Comparison of ENCODE assay signal across 10 cellular contexts in the genomic region with DNA sequence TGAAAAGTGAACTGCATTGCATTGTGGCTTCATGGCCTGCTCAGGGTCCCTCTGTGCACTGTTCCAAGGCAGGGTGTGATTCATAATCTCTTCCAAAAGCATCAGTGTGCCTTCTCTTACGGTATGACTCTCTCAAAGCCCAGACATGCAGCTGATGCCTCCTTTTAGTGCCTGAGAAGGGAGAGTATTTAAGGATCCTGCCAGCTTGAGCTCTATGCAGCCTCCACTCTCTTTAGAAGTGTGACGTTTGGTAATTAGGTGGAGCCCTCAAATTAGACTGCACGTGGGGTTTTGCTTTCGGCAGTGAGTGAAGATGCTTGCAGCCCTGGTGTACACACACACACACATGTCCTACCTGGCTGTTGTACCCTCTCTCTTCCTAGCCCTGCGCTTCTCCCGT. TPM values are rescaled to one million over a fixed set of nuclear protein-coding genes. Genes with fewer than 3 reads are reported as not detected.
DNase-seq lines count a peak whose midpoint lies in the region; ATAC-seq and TF ChIP-seq lines count a peak whose summit lies in the region.
"Had no signal": no experiment of that assay in that cellular context is flagged by ENCODE, and none has a peak within 500 bp of the region (broad histone marks: within the 10 kb centered on the region; RNA-seq: fewer than 3 reads in every experiment).

No MANE protein-coding gene starts in this region.

- H3K27ac Mint-ChIP-seq in activated naive CD4-positive, alpha-beta T cell treated with anti-CD3 and anti-CD28 coated beads, Interleukin-2, amount 50 U/mL, for 24 hours, result peak overlapping the region; percentile 87
- peak overlapping the region in 2 of 3 experiments; percentile 60 to 79 for H3K27ac Mint-ChIP-seq in nephron

- H3K4me1 Mint-ChIP-seq in activated naive CD4-positive, alpha-beta T cell treated with anti-CD3 and anti-CD28 coated beads, Interleukin-2, amount 50 U/mL, for 24 hours, result peaks cover 41% of the 10 kb centered on the region
- peaks cover 33% of the 10 kb centered on the region for H3K4me1 Mint-ChIP-seq in nephron

- no peaks in the 10 kb centered on the region for H3K27me3 Mint-ChIP-seq in activated naive CD4-positive, alpha-beta T cell treated with anti-CD3 and anti-CD28 coated beads, Interleukin-2, amount 50 U/mL, for 24 hours
- H3K27me3 Mint-ChIP-seq in nephron (ENCODE audit: low read depth), result peaks cover 7% of the 10 kb centered on the region

- peaks cover 6% of the 10 kb centered on the region for H3K9me3 Mint-ChIP-seq in activated naive CD4-positive, alpha-beta T cell treated with anti-CD3 and anti-CD28 coated beads, Interleukin-2, amount 50 U/mL, for 24 hours
- peaks cover 13% of the 10 kb centered on the region for H3K9me3 Mint-ChIP-seq in nephron

- intact Hi-C loops in posterior vena cava (cut with DNase I), result no loop called here

- peaks cover 6% of the 10 kb centered on the region for H3K36me3 Mint-ChIP-seq in activated naive CD4-positive, alpha-beta T cell treated with anti-CD3 and anti-CD28 coated beads, Interleukin-2, amount 50 U/mL, for 24 hours
- peaks cover 12% of the 10 kb centered on the region for H3K36me3 Mint-ChIP-seq in nephron (ENCODE audit: low read depth)

- peak overlapping the region; percentile 68 for H3K4me3 Mint-ChIP-seq in activated naive CD4-positive, alpha-beta T cell treated with anti-CD3 and anti-CD28 coated beads, Interleukin-2, amount 50 U/mL, for 24 hours
- peak overlapping the region in 2 of 3 experiments; percentile 75 to 78 for H3K4me3 Mint-ChIP-seq in nephron

- TF ChIP-seq CTCF in nephron (IDR thresholded peaks at IDR 0.05; ENCODE audit: unreplicated experiment in 3 of 3), result no peak

- DNase-seq in NCI-H2196 treated with DMSO at 0.1 percent for 48 hours (lab: John Stamatoyannopoulos, UW; ENCODE audit: unreplicated experiment) (peak; percentile 13), NCI-H2196 (lab: John Stamatoyannopoulos, UW; ENCODE audit: unreplicated experiment) (no peak), NAMALWA (ENCODE audit: low spot score) (peak; percentile 46), NCI-H2029 treated with DMSO at 0.1 percent for 48 hours (lab: John Stamatoyannopoulos, UW) (no peak), posterior vena cava (ENCODE audit: low spot score) (no peak)
- DNase-seq: gastrocnemius medialis, NCI-H524 treated with DMSO at 0.1 percent for 48 hours had no signal

- ATAC-seq in HG02885 (IDR thresholded peaks at IDR 0.05; ENCODE audit: poor library complexity, unreplicated experiment), result no peak
- ATAC-seq: gastrocnemius medialis had no signal

RNA-seq across cellular contexts. Expression of a gene that starts 2.5 kb away (rescaled TPM):
- 10 to 100 TPM; 18.7 to 20.4 TPM for total RNA-seq in posterior vena cava

RNA-seq across cellular contexts. Expression of a gene that starts 45.3 kb away (rescaled TPM):
- 1 to 10 TPM; 4.8 to 5.2 TPM for total RNA-seq in posterior vena cava

RNA-seq across cellular contexts. Expression of a gene that starts 45.5 kb away (rescaled TPM):
- total RNA-seq in posterior vena cava, result 10 to 100 TPM; 40.1 to 57.9 TPM

Comparison
In these comparisons a context has a peak if more than half of its experiments do, and no peak if none do; other contexts are left out.
1. DNase-seq: peak in NCI-H2196 treated with DMSO at 0.1 percent for 48 hours (single experiment) and NAMALWA (single experiment); none in NCI-H2196 (single experiment), NCI-H2029 treated with DMSO at 0.1 percent for 48 hours (single experiment) and posterior vena cava (single experiment).